Comparison of ENCODE assay signal across 1 cellular context in the genomic region with DNA sequence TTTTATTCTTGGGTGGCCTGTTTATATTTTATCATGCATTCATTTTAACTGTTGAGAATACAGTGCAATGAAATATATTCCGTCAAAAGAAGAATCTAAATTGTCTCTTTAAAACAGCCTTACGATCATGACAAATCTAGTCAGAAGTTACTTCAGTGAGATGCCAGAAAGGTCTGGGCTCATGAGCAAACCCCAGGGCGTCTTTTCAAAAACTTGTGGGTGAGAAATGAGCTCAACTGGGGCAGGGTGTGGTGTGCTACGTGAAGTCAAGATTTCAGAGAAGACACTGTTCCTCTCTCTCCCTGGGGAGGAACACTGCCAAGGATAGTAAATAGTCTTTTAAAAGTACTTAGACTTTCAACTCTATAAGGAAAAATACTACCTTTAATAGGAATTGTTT.
TF ChIP-seq lines count a peak whose summit lies in the region.

No MANE protein-coding gene starts in this region.

TF ChIP-seq in GM12878, 131 proteins besides CTCF, POLR2A, EP300 and RAD21:
- TF ChIP-seq, protein P1, sequence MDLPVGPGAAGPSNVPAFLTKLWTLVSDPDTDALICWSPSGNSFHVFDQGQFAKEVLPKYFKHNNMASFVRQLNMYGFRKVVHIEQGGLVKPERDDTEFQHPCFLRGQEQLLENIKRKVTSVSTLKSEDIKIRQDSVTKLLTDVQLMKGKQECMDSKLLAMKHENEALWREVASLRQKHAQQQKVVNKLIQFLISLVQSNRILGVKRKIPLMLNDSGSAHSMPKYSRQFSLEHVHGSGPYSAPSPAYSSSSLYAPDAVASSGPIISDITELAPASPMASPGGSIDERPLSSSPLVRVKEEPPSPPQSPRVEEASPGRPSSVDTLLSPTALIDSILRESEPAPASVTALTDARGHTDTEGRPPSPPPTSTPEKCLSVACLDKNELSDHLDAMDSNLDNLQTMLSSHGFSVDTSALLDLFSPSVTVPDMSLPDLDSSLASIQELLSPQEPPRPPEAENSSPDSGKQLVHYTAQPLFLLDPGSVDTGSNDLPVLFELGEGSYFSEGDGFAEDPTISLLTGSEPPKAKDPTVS (IDR thresholded peaks at IDR 0.05; ENCODE audit: low read depth, low read length) = no peak
- TF ChIP-seq MEF2A (IDR thresholded peaks at IDR 0.05; ENCODE audit: insufficient read depth, low read depth, low read length) = no peak
- TF ChIP-seq, protein P2, sequence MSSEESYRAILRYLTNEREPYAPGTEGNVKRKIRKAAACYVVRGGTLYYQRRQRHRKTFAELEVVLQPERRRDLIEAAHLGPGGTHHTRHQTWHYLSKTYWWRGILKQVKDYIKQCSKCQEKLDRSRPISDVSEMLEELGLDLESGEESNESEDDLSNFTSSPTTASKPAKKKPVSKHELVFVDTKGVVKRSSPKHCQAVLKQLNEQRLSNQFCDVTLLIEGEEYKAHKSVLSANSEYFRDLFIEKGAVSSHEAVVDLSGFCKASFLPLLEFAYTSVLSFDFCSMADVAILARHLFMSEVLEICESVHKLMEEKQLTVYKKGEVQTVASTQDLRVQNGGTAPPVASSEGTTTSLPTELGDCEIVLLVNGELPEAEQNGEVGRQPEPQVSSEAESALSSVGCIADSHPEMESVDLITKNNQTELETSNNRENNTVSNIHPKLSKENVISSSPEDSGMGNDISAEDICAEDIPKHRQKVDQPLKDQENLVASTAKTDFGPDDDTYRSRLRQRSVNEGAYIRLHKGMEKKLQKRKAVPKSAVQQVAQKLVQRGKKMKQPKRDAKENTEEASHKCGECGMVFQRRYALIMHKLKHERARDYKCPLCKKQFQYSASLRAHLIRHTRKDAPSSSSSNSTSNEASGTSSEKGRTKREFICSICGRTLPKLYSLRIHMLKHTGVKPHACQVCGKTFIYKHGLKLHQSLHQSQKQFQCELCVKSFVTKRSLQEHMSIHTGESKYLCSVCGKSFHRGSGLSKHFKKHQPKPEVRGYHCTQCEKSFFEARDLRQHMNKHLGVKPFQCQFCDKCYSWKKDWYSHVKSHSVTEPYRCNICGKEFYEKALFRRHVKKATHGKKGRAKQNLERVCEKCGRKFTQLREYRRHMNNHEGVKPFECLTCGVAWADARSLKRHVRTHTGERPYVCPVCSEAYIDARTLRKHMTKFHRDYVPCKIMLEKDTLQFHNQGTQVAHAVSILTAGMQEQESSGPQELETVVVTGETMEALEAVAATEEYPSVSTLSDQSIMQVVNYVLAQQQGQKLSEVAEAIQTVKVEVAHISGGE (CRISPR knock-in tag; IDR thresholded peaks at IDR 0.05) = no peak
- TF ChIP-seq CBX5 (IDR thresholded peaks at IDR 0.05; ENCODE audit: low read depth) = no peak
- no peak for TF ChIP-seq TCF7 (IDR thresholded peaks at IDR 0.05; ENCODE audit: borderline replicate concordance)
- no peak for TF ChIP-seq CHD1 (IDR thresholded peaks at IDR 0.05; ENCODE audit: low read depth, low read length)
- no peak for TF ChIP-seq TCF12 (IDR thresholded peaks at IDR 0.05; ENCODE audit: low read depth, low read length)
- TF ChIP-seq RCOR1 (conservative IDR thresholded peaks at IDR 0.05; ENCODE audit: low read depth, low read length) = no peak
- TF ChIP-seq FOS (IDR thresholded peaks at IDR 0.05; ENCODE audit: borderline replicate concordance, extremely low read depth, insufficient read length) = no peak
- TF ChIP-seq BRCA1 (IDR thresholded peaks at IDR 0.05; ENCODE audit: low read depth, low read length) = no peak
- no peak for TF ChIP-seq CBX3 (IDR thresholded peaks at IDR 0.05; ENCODE audit: borderline replicate concordance, low read depth)
- no peak for TF ChIP-seq PBX3 (IDR thresholded peaks at IDR 0.05; ENCODE audit: insufficient replicate concordance, low read depth, low read length)
- TF ChIP-seq NFXL1 (IDR thresholded peaks at IDR 0.05; ENCODE audit: borderline replicate concordance) = no peak
- TF ChIP-seq, protein P3, sequence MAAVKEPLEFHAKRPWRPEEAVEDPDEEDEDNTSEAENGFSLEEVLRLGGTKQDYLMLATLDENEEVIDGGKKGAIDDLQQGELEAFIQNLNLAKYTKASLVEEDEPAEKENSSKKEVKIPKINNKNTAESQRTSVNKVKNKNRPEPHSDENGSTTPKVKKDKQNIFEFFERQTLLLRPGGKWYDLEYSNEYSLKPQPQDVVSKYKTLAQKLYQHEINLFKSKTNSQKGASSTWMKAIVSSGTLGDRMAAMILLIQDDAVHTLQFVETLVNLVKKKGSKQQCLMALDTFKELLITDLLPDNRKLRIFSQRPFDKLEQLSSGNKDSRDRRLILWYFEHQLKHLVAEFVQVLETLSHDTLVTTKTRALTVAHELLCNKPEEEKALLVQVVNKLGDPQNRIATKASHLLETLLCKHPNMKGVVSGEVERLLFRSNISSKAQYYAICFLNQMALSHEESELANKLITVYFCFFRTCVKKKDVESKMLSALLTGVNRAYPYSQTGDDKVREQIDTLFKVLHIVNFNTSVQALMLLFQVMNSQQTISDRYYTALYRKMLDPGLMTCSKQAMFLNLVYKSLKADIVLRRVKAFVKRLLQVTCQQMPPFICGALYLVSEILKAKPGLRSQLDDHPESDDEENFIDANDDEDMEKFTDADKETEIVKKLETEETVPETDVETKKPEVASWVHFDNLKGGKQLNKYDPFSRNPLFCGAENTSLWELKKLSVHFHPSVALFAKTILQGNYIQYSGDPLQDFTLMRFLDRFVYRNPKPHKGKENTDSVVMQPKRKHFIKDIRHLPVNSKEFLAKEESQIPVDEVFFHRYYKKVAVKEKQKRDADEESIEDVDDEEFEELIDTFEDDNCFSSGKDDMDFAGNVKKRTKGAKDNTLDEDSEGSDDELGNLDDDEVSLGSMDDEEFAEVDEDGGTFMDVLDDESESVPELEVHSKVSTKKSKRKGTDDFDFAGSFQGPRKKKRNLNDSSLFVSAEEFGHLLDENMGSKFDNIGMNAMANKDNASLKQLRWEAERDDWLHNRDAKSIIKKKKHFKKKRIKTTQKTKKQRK (IDR thresholded peaks at IDR 0.05; ENCODE audit: low read depth, low read length) = no peak
- TF ChIP-seq DPF2 (IDR thresholded peaks at IDR 0.05) = no peak
- TF ChIP-seq ELK1 (IDR thresholded peaks at IDR 0.05; ENCODE audit: low read depth, low read length) = no peak
- TF ChIP-seq, protein P4, sequence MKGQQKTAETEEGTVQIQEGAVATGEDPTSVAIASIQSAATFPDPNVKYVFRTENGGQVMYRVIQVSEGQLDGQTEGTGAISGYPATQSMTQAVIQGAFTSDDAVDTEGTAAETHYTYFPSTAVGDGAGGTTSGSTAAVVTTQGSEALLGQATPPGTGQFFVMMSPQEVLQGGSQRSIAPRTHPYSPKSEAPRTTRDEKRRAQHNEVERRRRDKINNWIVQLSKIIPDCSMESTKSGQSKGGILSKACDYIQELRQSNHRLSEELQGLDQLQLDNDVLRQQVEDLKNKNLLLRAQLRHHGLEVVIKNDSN (IDR thresholded peaks at IDR 0.05; ENCODE audit: borderline replicate concordance, extremely low read length, insufficient read depth, low read depth, low read length) = no peak
- no peak for TF ChIP-seq HCFC1 (IDR thresholded peaks at IDR 0.05; ENCODE audit: low read length)
- no peak for TF ChIP-seq ZNF274 (IDR thresholded peaks at IDR 0.05; ENCODE audit: insufficient read depth, insufficient read length)
